In genomic region chr4:38266616-38267015, GRCh38 we compare ENCODE assay signal across 10 cellular contexts.
DNase-seq lines count a peak whose midpoint lies in the region; ATAC-seq and TF ChIP-seq lines count a peak whose summit lies in the region.
"Had no signal": no experiment of that assay in that cellular context is flagged by ENCODE, and none has a peak within 500 bp of the region (broad histone marks: within the 10 kb centered on the region; RNA-seq: fewer than 3 reads in every experiment).

No MANE protein-coding gene starts in this region.

- no peaks in the 10 kb centered on the region for H3K9me3 Mint-ChIP-seq in activated T-helper 17 cell treated with anti-CD3 and anti-CD28 coated beads, Interleukin-2, amount 50 U/mL, for 72 hours
- H3K9me3 Mint-ChIP-seq in neural progenitor cell = no peaks in the 10 kb centered on the region

- no peaks in the 10 kb centered on the region for H3K9me3 ChIP-seq in neural progenitor cell (ENCODE audit: low read depth)

- no peak overlapping the region for H3K4me3 ChIP-seq in neural progenitor cell

- H3K4me3 Mint-ChIP-seq in activated T-helper 17 cell treated with anti-CD3 and anti-CD28 coated beads, Interleukin-2, amount 50 U/mL, for 72 hours = no peak overlapping the region
- no peak overlapping the region for H3K4me3 Mint-ChIP-seq in neural progenitor cell
- H3K4me3 Mint-ChIP-seq: naive thymus-derived CD8-positive, alpha-beta T cell had no signal

- ATAC-seq in activated T-helper 17 cell treated with anti-CD3 and anti-CD28 coated beads, Interleukin-2, amount 50 U/mL, for 72 hours (replicated peaks) = peak; percentile 99
- ATAC-seq in GM18511 (IDR thresholded peaks at IDR 0.05; ENCODE audit: unreplicated experiment) = no peak
- ATAC-seq in GM21529 (IDR thresholded peaks at IDR 0.05; ENCODE audit: unreplicated experiment) = no peak
- ATAC-seq: naive thymus-derived CD8-positive, alpha-beta T cell had no signal

- no peaks in the 10 kb centered on the region for H3K27me3 ChIP-seq in neural progenitor cell

- no peaks in the 10 kb centered on the region for H3K36me3 ChIP-seq in neural progenitor cell

- no peaks in the 10 kb centered on the region for H3K4me1 ChIP-seq in neural progenitor cell

- H4K20me1 ChIP-seq in neural progenitor cell (ENCODE audit: low read depth) = no peaks in the 10 kb centered on the region

- H3K27me3 Mint-ChIP-seq in activated T-helper 17 cell treated with anti-CD3 and anti-CD28 coated beads, Interleukin-2, amount 50 U/mL, for 72 hours = peaks cover 4% of the 10 kb centered on the region
- peaks cover 3% of the 10 kb centered on the region for H3K27me3 Mint-ChIP-seq in neural progenitor cell (ENCODE audit: insufficient read depth, low read depth)
- H3K27me3 Mint-ChIP-seq: naive thymus-derived CD8-positive, alpha-beta T cell had no signal

- H3K79me2 ChIP-seq in neural progenitor cell (ENCODE audit: low read depth) = no peaks in the 10 kb centered on the region

- no peaks in the 10 kb centered on the region for H3K4me1 Mint-ChIP-seq in activated T-helper 17 cell treated with anti-CD3 and anti-CD28 coated beads, Interleukin-2, amount 50 U/mL, for 72 hours
- H3K4me1 Mint-ChIP-seq in neural progenitor cell = peaks cover 6% of the 10 kb centered on the region
- H3K4me1 Mint-ChIP-seq: naive thymus-derived CD8-positive, alpha-beta T cell had no signal

- H3F3A ChIP-seq in neural progenitor cell (ENCODE audit: low read depth) = no peaks in the 10 kb centered on the region

- no peak overlapping the region for H3K27ac ChIP-seq in neural progenitor cell

- H2AFZ ChIP-seq in neural progenitor cell (replicated peaks) = no peak overlapping the region

- H3K9ac ChIP-seq in neural progenitor cell = no peak overlapping the region

- no peak for TF ChIP-seq CTCF in neural progenitor cell (IDR thresholded peaks at IDR 0.05)

- H3K4me2 ChIP-seq in neural progenitor cell = no peak overlapping the region

- peak; percentile 36 for DNase-seq in stimulated activated CD4-positive, alpha-beta T cell treated with anti-CD3 and anti-CD28 coated beads, Interleukin-4, amount 100 ng/mL, for 24 hours
- no peak for DNase-seq in stimulated activated CD4-positive, alpha-beta T cell treated with anti-CD3 and anti-CD28 coated beads, Interleukin-4, amount 100 ng/mL, for 1 hour
- DNase-seq in islet precursor cell (peak; percentile 83), neural progenitor cell (ENCODE audit: low spot score) (no peak), SW 1271 (lab: John Stamatoyannopoulos, UW) (no peak)
- DNase-seq: DND-41; naive thymus-derived CD8-positive, alpha-beta T cell had no signal

- H3K27ac Mint-ChIP-seq in activated T-helper 17 cell treated with anti-CD3 and anti-CD28 coated beads, Interleukin-2, amount 50 U/mL, for 72 hours = no peak overlapping the region
- no peak overlapping the region for H3K27ac Mint-ChIP-seq in neural progenitor cell
- H3K27ac Mint-ChIP-seq: naive thymus-derived CD8-positive, alpha-beta T cell had no signal

- H3K36me3 Mint-ChIP-seq in activated T-helper 17 cell treated with anti-CD3 and anti-CD28 coated beads, Interleukin-2, amount 50 U/mL, for 72 hours (ENCODE audit: low read depth) = no peaks in the 10 kb centered on the region
- no peaks in the 10 kb centered on the region for H3K36me3 Mint-ChIP-seq in neural progenitor cell
- H3K36me3 Mint-ChIP-seq: naive thymus-derived CD8-positive, alpha-beta T cell had no signal

Comparison
In these comparisons a context has a peak if more than half of its experiments do, and no peak if none do; other contexts are left out.
1. DNase-seq: peak in stimulated activated CD4-positive, alpha-beta T cell treated with anti-CD3 and anti-CD28 coated beads, Interleukin-4, amount 100 ng/mL, for 24 hours (single experiment) and islet precursor cell (single experiment); none in stimulated activated CD4-positive, alpha-beta T cell treated with anti-CD3 and anti-CD28 coated beads, Interleukin-4, amount 100 ng/mL, for 1 hour (single experiment), neural progenitor cell (single experiment) and SW 1271 (0 of 2).